In genomic region chr1:31793586-31794285, GRCh38 we compare ENCODE assay signal across 21 cellular contexts. TPM values are rescaled to one million over a fixed set of nuclear protein-coding genes. Genes with fewer than 3 reads are reported as not detected.
DNase-seq lines count a peak whose midpoint lies in the region; ATAC-seq, FAIRE-seq and TF ChIP-seq lines count a peak whose summit lies in the region.
"Had no signal": no experiment of that assay in that cellular context is flagged by ENCODE, and none has a peak within 500 bp of the region (broad histone marks: within the 10 kb centered on the region; RNA-seq: fewer than 3 reads in every experiment).

No MANE protein-coding gene starts in this region.

- H3K27ac Mint-ChIP-seq in H9 = no peak overlapping the region
- H3K27ac Mint-ChIP-seq: CD8-positive, alpha-beta T cell had no signal

- POLR2A ChIA-PET in H1 (lab: Charles Lee; ENCODE audit: partially characterized antibody) = no interaction called here

- H3K56ac ChIP-seq in H9 (ENCODE audit: insufficient read length, low read depth, low read length) (no peak overlapping the region), H1 (replicated peaks; ENCODE audit: insufficient read length, low read depth, low read length) (no peak overlapping the region)

- H2BK5ac ChIP-seq in H9 (ENCODE audit: insufficient read length, low read length) = no peak overlapping the region
- no peak overlapping the region for H2BK5ac ChIP-seq in H1 (ENCODE audit: low read depth, low read length)

- H4K5ac ChIP-seq in H9 (ENCODE audit: insufficient read length, low read depth, low read length) (no peak overlapping the region), H1 (ENCODE audit: insufficient read length, low read depth, low read length) (no peak overlapping the region)

- no peak overlapping the region for H3K4me3 Mint-ChIP-seq in H9
- H3K4me3 Mint-ChIP-seq: activated naive CD4-positive, alpha-beta T cell treated with anti-CD3 and anti-CD28 coated beads, Interleukin-2, amount 50 U/mL, for 24 hours; CD8-positive, alpha-beta T cell had no signal

- CTCF ChIA-PET in H1 (lab: Charles Lee; ENCODE audit: partially characterized antibody) = interaction anchor here (0.7 to 8.3 kb wide), 4 partner anchors 30 to 203 kb away, joined by 3 to 206 read pairs (median 42); partner anchors contain the start of gene ADGRB2

- intact Hi-C loops in posterior vena cava (cut with DNase I) = loop anchor here in 1 of 2 donors (10.0 kb wide), 1 partner anchor 171 kb away; no protein-coding TSS in a partner anchor

- H3K27ac ChIP-seq in BLaER1 treated with 17β-estradiol and CSF1 and Interleukin-3, amounts not matched to agents 10 nM and 100 nM = no peak overlapping the region
- H3K27ac ChIP-seq in H9 (ENCODE audit: insufficient read length, low read depth, low read length) (no peak overlapping the region), H1 (ENCODE audit: low read depth, low read length) (no peak overlapping the region)
- H3K27ac ChIP-seq: ascending aorta, thyroid gland, VCaP had no signal

- H4K91ac ChIP-seq in H9 (ENCODE audit: insufficient read length, low read depth, low read length) (no peak overlapping the region), H1 (replicated peaks; ENCODE audit: insufficient read length, low read length) (no peak overlapping the region)

- no peak overlapping the region for H3K4me3 ChIP-seq in BLaER1 treated with 17β-estradiol and CSF1 and Interleukin-3, amounts not matched to agents 10 nM and 100 nM
- no peak overlapping the region for H3K4me3 ChIP-seq in H1 (ENCODE audit: extremely low read depth in 1 of 4, insufficient read depth in 2 of 4, low read depth in 3 of 4, low read length in 4 of 4)
- H3K4me3 ChIP-seq: ascending aorta, thyroid gland had no signal

- TF ChIP-seq CTCF in H9 (conservative IDR thresholded peaks at IDR 0.05) = no peak
- TF ChIP-seq CTCF in H1 (IDR thresholded peaks at IDR 0.05; ENCODE audit: control extremely low read depth in 1 of 3, insufficient read depth in 1 of 3, low read depth in 1 of 3, low read length in 3 of 3) = no peak

- no peak overlapping the region for H3T11ph ChIP-seq in H9 (ENCODE audit: low read length)

- peaks cover 0 to 2% (median 0%) of the 10 kb centered on the region in 11 experiments; a peak in 1 of 22 replicates for H4K20me1 ChIP-seq in BLaER1 treated with 17β-estradiol and CSF1 and Interleukin-3, amounts not matched to agents 10 nM and 100 nM
- H4K20me1 ChIP-seq in H9 (ENCODE audit: control insufficient read depth, insufficient read depth, insufficient read length) (no peaks in the 10 kb centered on the region), H1 (replicated peaks in 1 of 2; ENCODE audit: control insufficient read depth in 1 of 2, insufficient read depth in 2 of 2, low read length in 2 of 2) (no peaks in the 10 kb centered on the region)

- WGBS in H9 (ENCODE audit: extremely low coverage, insufficient read length, low lambda C conversion rate) = no CpG with 5 or more reads among the region's 13 CpGs
- 84% methylated on average over 9 of the region's 13 CpGs; no CpG with 5 or more reads in 1 of the 2 experiments for WGBS in H1 (ENCODE audit: extremely low coverage in 1 of 2, insufficient coverage in 1 of 2, insufficient read length in 1 of 2, insufficient replicate concordance in 2 of 2, low coverage in 1 of 2, low lambda C conversion rate in 2 of 2, missing lambda C conversion rate in 1 of 2), 2 experiments

- no peaks in the 10 kb centered on the region for H3K27me3 ChIP-seq in BLaER1 treated with 17β-estradiol and CSF1 and Interleukin-3, amounts not matched to agents 10 nM and 100 nM
- H3K27me3 ChIP-seq in H9 (ENCODE audit: insufficient read depth, low read length) (no peaks in the 10 kb centered on the region), H1 (replicated peaks in 1 of 4; ENCODE audit: control insufficient read depth in 3 of 4, extremely low read depth in 1 of 4, insufficient read depth in 3 of 4, low read length in 3 of 4) (peaks cover 0 to 3% (median 0%) of the 10 kb centered on the region in 4 experiments; a peak in 2 of 7 replicates)
- H3K27me3 ChIP-seq: ascending aorta, thyroid gland had no signal

- H3K4me2 ChIP-seq in BLaER1 treated with 17β-estradiol and CSF1 and Interleukin-3, amounts not matched to agents 10 nM and 100 nM = peak overlapping the region in 6 of 11 experiments; percentile 0 to 35 (median 12); a peak in 8 of 22 replicates
- H3K4me2 ChIP-seq in H9 (ENCODE audit: insufficient read depth, insufficient read length, low read length) (no peak overlapping the region), H1 (ENCODE audit: insufficient read depth in 1 of 2, low read depth in 2 of 2, low read length in 2 of 2) (no peak overlapping the region)

- H3K36me3 Mint-ChIP-seq in H9 (ENCODE audit: insufficient read depth in 1 of 3, low read depth in 3 of 3) = no peaks in the 10 kb centered on the region
- H3K36me3 Mint-ChIP-seq: activated naive CD4-positive, alpha-beta T cell treated with anti-CD3 and anti-CD28 coated beads, Interleukin-2, amount 50 U/mL, for 24 hours; CD8-positive, alpha-beta T cell had no signal

- no peaks in the 10 kb centered on the region for H3K79me2 ChIP-seq in H9 (ENCODE audit: insufficient read depth, low read length)
- H3K79me2 ChIP-seq in H1 (ENCODE audit: control insufficient read depth in 1 of 2, insufficient read depth in 2 of 2, low read length in 2 of 2) = no peaks in the 10 kb centered on the region

- no peak overlapping the region for H3K18ac ChIP-seq in H9 (ENCODE audit: insufficient read length, low read depth, low read length)
- no peak overlapping the region for H3K18ac ChIP-seq in H1 (ENCODE audit: extremely low read depth, low read length)

- peak; percentile 22 for DNase-seq in H9
- DNase-seq in H1 (ENCODE audit: low read depth in 1 of 2, low spot score in 2 of 2) = no peak
- peak; percentile 68 for DNase-seq in posterior vena cava (ENCODE audit: low spot score)
- DNase-seq in globus pallidus (ENCODE audit: low spot score) = no peak
- DNase-seq in NCI-H524 (lab: John Stamatoyannopoulos, UW) = no peak
- DNase-seq: activated CD4-positive, alpha-beta T cell treated with anti-CD3 and anti-CD28 coated beads, Interleukin-2, amount 50 U/mL, for 48 hours; activated T-cell treated with anti-CD3 and anti-CD28 coated beads for 4 hours; CD8-positive, alpha-beta T cell; central memory CD4-positive, alpha-beta T cell; mesenchymal stem cell; NCI-H1105; NCI-H2029 treated with DMSO at 0.1 percent for 48 hours; stimulated activated naive CD8-positive, alpha-beta T cell treated with anti-CD3 and anti-CD28 coated beads, Interleukin-15, Interleukin-2, amounts not matched to agents 100 U/mL and 50 U/mL, for 24 hours; thyroid gland had no signal

- ATAC-seq in GM19035 (IDR thresholded peaks at IDR 0.05; ENCODE audit: unreplicated experiment) = no peak
- ATAC-seq: CD8-positive, alpha-beta T cell; SK-N-SH treated with all-trans-retinoic acid at 6 μM for 48 hours; stimulated activated naive CD8-positive, alpha-beta T cell treated with anti-CD3 and anti-CD28 coated beads, Interleukin-15, Interleukin-2, amounts not matched to agents 100 U/mL and 50 U/mL, for 24 hours had no signal

- H2BK12ac ChIP-seq in H9 (ENCODE audit: insufficient read length, low read depth, low read length) = no peak overlapping the region
- H2BK12ac ChIP-seq in H1 (ENCODE audit: low read depth, low read length) = no peak overlapping the region

- peaks cover 18 to 38% (median 34%) of the 10 kb centered on the region in 10 experiments for H3K4me1 ChIP-seq in BLaER1 treated with 17β-estradiol and CSF1 and Interleukin-3, amounts not matched to agents 10 nM and 100 nM
- H3K4me1 ChIP-seq in H9 (ENCODE audit: insufficient read depth, low read length) (no peaks in the 10 kb centered on the region), H1 (replicated peaks in 1 of 4; ENCODE audit: control insufficient read depth in 3 of 4, insufficient read depth in 4 of 4, low read length in 3 of 4) (peaks cover 3 to 10% (median 7%) of the 10 kb centered on the region in 4 experiments; a peak in 5 of 7 replicates)

- no peaks in the 10 kb centered on the region for H3K36me3 ChIP-seq in BLaER1 treated with 17β-estradiol and CSF1 and Interleukin-3, amounts not matched to agents 10 nM and 100 nM
- no peaks in the 10 kb centered on the region for H3K36me3 ChIP-seq in H1 (ENCODE audit: control insufficient read depth in 2 of 4, insufficient read depth in 4 of 4, low read length in 3 of 4)
- H3K36me3 ChIP-seq: ascending aorta, thyroid gland had no signal

- no peak for TF ChIP-seq POLR2A in H1 (IDR thresholded peaks at IDR 0.05; ENCODE audit: control extremely low read depth in 1 of 2, low read depth in 2 of 2, low read length in 2 of 2)

- peaks cover 7 to 22% of the 10 kb centered on the region in 2 experiments for H3K4me1 Mint-ChIP-seq in H9

- no peak overlapping the region for H2BK15ac ChIP-seq in H9 (ENCODE audit: low read depth, low read length)
- no peak overlapping the region for H2BK15ac ChIP-seq in H1 (ENCODE audit: low read length)

- H3K14ac ChIP-seq in H9 (ENCODE audit: insufficient read depth, low read length) = no peak overlapping the region
- no peak overlapping the region for H3K14ac ChIP-seq in H1 (ENCODE audit: insufficient read length)

- no peaks in the 10 kb centered on the region; the same call in none of the 2 replicates for H3K27me3 Mint-ChIP-seq in H9 (ENCODE audit: low read depth)

- H3K4ac ChIP-seq in H9 (ENCODE audit: low read depth, low read length) = no peak overlapping the region
- no peak overlapping the region for H3K4ac ChIP-seq in H1 (replicated peaks; ENCODE audit: insufficient read length, low read depth, low read length)

- H3K9ac ChIP-seq in BLaER1 treated with 17β-estradiol and CSF1 and Interleukin-3, amounts not matched to agents 10 nM and 100 nM = peak overlapping the region in 1 of 11 experiments; percentile 33; a peak in 1 of 22 replicates
- no peak overlapping the region for H3K9ac ChIP-seq in H9 (ENCODE audit: extremely low read depth, insufficient read length, low read length)
- H3K9ac ChIP-seq in H1 (replicated peaks in 1 of 4; ENCODE audit: extremely low read depth in 1 of 4, low read depth in 3 of 4, low read length in 3 of 4) = no peak overlapping the region

- H2AFZ ChIP-seq in H9 (ENCODE audit: low read length) (no peak overlapping the region), H1 (ENCODE audit: low read length) (no peak overlapping the region)

- no peak for TF ChIP-seq RAD21 in H1 (IDR thresholded peaks at IDR 0.05 in 1 of 2, conservative IDR thresholded peaks at IDR 0.05 in 1 of 2; ENCODE audit: low read depth in 2 of 2, low read length in 2 of 2)

- H2BK120ac ChIP-seq in H9 (ENCODE audit: low read depth, low read length, poor library complexity, severe bottlenecking) (no peak overlapping the region), H1 (replicated peaks; ENCODE audit: low read depth, low read length) (no peak overlapping the region)

- H4K8ac ChIP-seq in H9 (replicated peaks; ENCODE audit: insufficient read length, low read depth, low read length) (no peak overlapping the region), H1 (ENCODE audit: extremely low read depth, insufficient read depth, low read length) (peak overlapping the region; percentile 29; the same call in 1 of the 2 replicates)

- H3K9me3 Mint-ChIP-seq in H9 = no peaks in the 10 kb centered on the region; a peak in 1 of 5 replicates
- H3K9me3 Mint-ChIP-seq: activated naive CD4-positive, alpha-beta T cell treated with anti-CD3 and anti-CD28 coated beads, Interleukin-2, amount 50 U/mL, for 24 hours; CD8-positive, alpha-beta T cell had no signal

- H2AK5ac ChIP-seq in H9 (ENCODE audit: insufficient read length, low read length) (no peak overlapping the region), H1 (ENCODE audit: low read depth, low read length) (no peak overlapping the region)

- FAIRE-seq in H1 (lab: Jason Lieb, UNC) = no peak

- H3K79me1 ChIP-seq in H9 (ENCODE audit: insufficient read depth, low read depth, low read length, poor library complexity, severe bottlenecking) = no peaks in the 10 kb centered on the region
- no peaks in the 10 kb centered on the region for H3K79me1 ChIP-seq in H1 (ENCODE audit: low read depth, low read length)

- no peak for TF ChIP-seq EP300 in H1 (IDR thresholded peaks at IDR 0.05; ENCODE audit: borderline replicate concordance in 1 of 2, low read depth in 2 of 2, low read length in 2 of 2)

- H3K23me2 ChIP-seq in H9 (ENCODE audit: insufficient read length, low read depth, low read length, poor library complexity, severe bottlenecking) (no peaks in the 10 kb centered on the region), H1 (ENCODE audit: low read depth, low read length) (peaks cover 3% of the 10 kb centered on the region; the same call in 1 of the 2 replicates)

- no peaks in the 10 kb centered on the region for H3K9me3 ChIP-seq in BLaER1 treated with 17β-estradiol and CSF1 and Interleukin-3, amounts not matched to agents 10 nM and 100 nM (replicated peaks in 1 of 11)
- no peaks in the 10 kb centered on the region for H3K9me3 ChIP-seq in H9 (ENCODE audit: control insufficient read depth, low read depth, low read length)
- no peaks in the 10 kb centered on the region for H3K9me3 ChIP-seq in H1 (ENCODE audit: insufficient read depth in 2 of 2, low read depth in 1 of 2, low read length in 1 of 2)
- H3K9me3 ChIP-seq: ascending aorta, thyroid gland had no signal

- no peak overlapping the region for H2BK20ac ChIP-seq in H9 (ENCODE audit: low read depth, low read length, poor library complexity, severe bottlenecking)
- H2BK20ac ChIP-seq in H1 (ENCODE audit: low read length) = no peak overlapping the region

- H3K23ac ChIP-seq in H9 (ENCODE audit: insufficient read length, low read depth, low read length) = no peak overlapping the region
- H3K23ac ChIP-seq in H1 (ENCODE audit: insufficient read length) = no peak overlapping the region

RNA-seq across cellular contexts. Expression of gene SPOCD1, which starts 22.1 kb away (rescaled TPM):
- 1.5 and 2.7 TPM in 2 replicates for total RNA-seq in H9 (2021)
- total RNA-seq in H1 (2021; fragmentation: NEBNext Ultra II Directional; extraction: Animal tissue kit (Norgen Biotek cat#: 25700)) = 1.8 and 2.0 TPM in 2 replicates
- polyA plus RNA-seq in H1 (2011; rRNA removed) = 2.9 and 4.2 TPM in 2 replicates
- 4.7 TPM for polyA plus RNA-seq in H1 (2011; cell fraction: cytosol; rRNA removed)
- polyA plus RNA-seq in H1 (2011; cell fraction: nucleus; rRNA removed) = 13.1 TPM
- 1.9 to 2.6 TPM (median 2.1 TPM) in 4 replicates for polyA plus RNA-seq in H1 (2012, experiment 1 of 2)
- polyA plus RNA-seq in H1 (2012, experiment 2 of 2) = 0.84 TPM
- polyA plus RNA-seq in H1 (2013, experiment 1 of 2) = 1.4 TPM
- polyA plus RNA-seq in H1 (2013, experiment 2 of 2) = 1.0 TPM
- polyA minus RNA-seq in H1 (2011; rRNA and poly(A)+ RNA removed) = 2.2 and 3.0 TPM in 2 replicates
- 1.2 TPM for polyA minus RNA-seq in H1 (2011; cell fraction: cytosol; rRNA and poly(A)+ RNA removed)
- 5.6 TPM for polyA minus RNA-seq in H1 (2011; cell fraction: nucleus; rRNA and poly(A)+ RNA removed)
- 10 to 100 TPM; 13.5 to 23.0 TPM for total RNA-seq in posterior vena cava
- total RNA-seq: CD8-positive, alpha-beta T cell; T-helper 2 cell treated with Interferon-gamma antibody and Interleukin-4, amounts not matched to agents 100 ng/mL and 5 ng/mL, for 36 hours had no signal

RNA-seq across cellular contexts. Expression of gene ADGRB2, which starts 29.6 kb away (rescaled TPM):
- total RNA-seq in H9 (2021) = 10.7 and 10.9 TPM in 2 replicates
- 25.8 and 26.2 TPM in 2 replicates for total RNA-seq in H1 (2021; fragmentation: NEBNext Ultra II Directional; extraction: Animal tissue kit (Norgen Biotek cat#: 25700))
- 15.6 and 29.0 TPM in 2 replicates for polyA plus RNA-seq in H1 (2011; rRNA removed)
- polyA plus RNA-seq in H1 (2011; cell fraction: cytosol; rRNA removed) = 20.6 TPM
- polyA plus RNA-seq in H1 (2011; cell fraction: nucleus; rRNA removed) = 126 TPM
- polyA plus RNA-seq in H1 (2012, experiment 1 of 2) = 17.3 to 29.1 TPM (median 22.1 TPM) in 4 replicates
- 15.4 TPM for polyA plus RNA-seq in H1 (2012, experiment 2 of 2)
- polyA plus RNA-seq in H1 (2013, experiment 1 of 2) = 13.4 TPM
- 13.0 TPM for polyA plus RNA-seq in H1 (2013, experiment 2 of 2)
- 7.5 and 9.4 TPM in 2 replicates for polyA minus RNA-seq in H1 (2011; rRNA and poly(A)+ RNA removed)
- polyA minus RNA-seq in H1 (2011; cell fraction: cytosol; rRNA and poly(A)+ RNA removed) = 14.0 TPM
- polyA minus RNA-seq in H1 (2011; cell fraction: nucleus; rRNA and poly(A)+ RNA removed) = 22.9 TPM
- 1 to 10 TPM; 3.8 to 5.3 TPM for total RNA-seq in posterior vena cava

Comparison
In these comparisons a context has a peak if more than half of its experiments do, and no peak if none do; other contexts are left out.
1. H3K4me2 ChIP-seq: peak in BLaER1 treated with 17β-estradiol and CSF1 and Interleukin-3, amounts not matched to agents 10 nM and 100 nM (6 of 11); none in H9 (single experiment) and H1 (0 of 2).
2. DNase-seq: peak in H9 (single experiment) and posterior vena cava (single experiment); none in H1 (0 of 2), globus pallidus (single experiment) and NCI-H524 (0 of 2).